In genomic region chr13:113632706-113633484, GRCh38 we compare ENCODE assay signal across 17 cellular contexts. TPM values are rescaled to one million over a fixed set of nuclear protein-coding genes. Genes with fewer than 3 reads are reported as not detected.
DNase-seq lines count a peak whose midpoint lies in the region; ATAC-seq and TF ChIP-seq lines count a peak whose summit lies in the region.
"Had no signal": no experiment of that assay in that cellular context is flagged by ENCODE, and none has a peak within 500 bp of the region (broad histone marks: within the 10 kb centered on the region; RNA-seq: fewer than 3 reads in every experiment).

No MANE protein-coding gene starts in this region.

- H3K9me3 Mint-ChIP-seq in activated naive CD8-positive, alpha-beta T cell (ENCODE audit: low read depth), result no peaks in the 10 kb centered on the region
- no peaks in the 10 kb centered on the region for H3K9me3 Mint-ChIP-seq in activated naive CD8-positive, alpha-beta T cell treated with anti-CD3 and anti-CD28 coated beads, Interleukin-2, amount 50 U/mL, for 24 hours
- H3K9me3 Mint-ChIP-seq in WTC11, result no peaks in the 10 kb centered on the region
- peaks cover 0 to 2% (median 0%) of the 10 kb centered on the region in 9 donors for H3K9me3 Mint-ChIP-seq in naive thymus-derived CD8-positive, alpha-beta T cell

- peak overlapping the region; percentile 58 for H3K27ac Mint-ChIP-seq in activated naive CD8-positive, alpha-beta T cell
- no peak overlapping the region for H3K27ac Mint-ChIP-seq in activated naive CD8-positive, alpha-beta T cell treated with anti-CD3 and anti-CD28 coated beads, Interleukin-2, amount 50 U/mL, for 24 hours
- 0 out of 2 replicates have a peak overlapping the region, but pooled peaks have one; percentile 21 for H3K27ac Mint-ChIP-seq in WTC11
- H3K27ac Mint-ChIP-seq in naive thymus-derived CD8-positive, alpha-beta T cell, result peak overlapping the region in 9 of 10 donors; percentile 11 to 96 (median 90)

- H3K4me1 ChIP-seq in upper lobe of right lung, result no peaks in the 10 kb centered on the region

- POLR2A ChIA-PET in WTC11 (lab: Charles Lee), result no interaction called here
- POLR2A ChIA-PET in naive thymus-derived CD8-positive, alpha-beta T cell (lab: Charles Lee), result no interaction called here

- TF ChIP-seq CTCF in WTC11 (IDR thresholded peaks at IDR 0.05) (no peak), upper lobe of right lung (IDR thresholded peaks at IDR 0.05) (no peak)

- CTCF ChIA-PET in WTC11 (lab: Charles Lee), result no interaction called here

- peaks cover 9% of the 10 kb centered on the region for H3K36me3 Mint-ChIP-seq in activated naive CD8-positive, alpha-beta T cell
- H3K36me3 Mint-ChIP-seq in activated naive CD8-positive, alpha-beta T cell treated with anti-CD3 and anti-CD28 coated beads, Interleukin-2, amount 50 U/mL, for 24 hours (ENCODE audit: low read depth), result peaks cover 64% of the 10 kb centered on the region
- peaks cover 54% of the 10 kb centered on the region for H3K36me3 Mint-ChIP-seq in WTC11
- peaks cover 0 to 25% (median 25%) of the 10 kb centered on the region in 3 donors for H3K36me3 Mint-ChIP-seq in naive thymus-derived CD8-positive, alpha-beta T cell

- intact Hi-C loops in upper lobe of right lung (cut with DNase I), result no loop called here

- no peak for DNase-seq in activated naive CD8-positive, alpha-beta T cell treated with anti-CD3 and anti-CD28 coated beads, Interleukin-2, amount 50 U/mL, for 24 hours
- DNase-seq in WTC11 (ENCODE audit: low spot score) (no peak), upper lobe of right lung (peak; percentile 27), Kasumi-1 (lab: John Stamatoyannopoulos, UW) (no peak), NCI-H2107 (lab: John Stamatoyannopoulos, UW) (no peak)
- DNase-seq in naive thymus-derived CD8-positive, alpha-beta T cell, result peak in 2 of 10 donors; percentile 25 to 60
- no peak for DNase-seq in activated T-cell treated with anti-CD3 and anti-CD28 coated beads, Interleukin-2, amount 50 U/mL, for 1 hour
- DNase-seq: DND-41, GDM1, NCI-H1436 treated with DMSO at 0.1 percent for 48 hours, NCI-H2081 treated with DMSO at 0.1 percent for 48 hours, NCI-H345, NCI-H526 treated with DMSO at 0.1 percent for 48 hours had no signal

- H3K4me3 ChIP-seq in upper lobe of right lung, result no peak overlapping the region

- no peak for ATAC-seq in activated naive CD8-positive, alpha-beta T cell treated with anti-CD3 and anti-CD28 coated beads, Interleukin-2, amount 50 U/mL, for 24 hours
- no peak for ATAC-seq in WTC11
- ATAC-seq in naive thymus-derived CD8-positive, alpha-beta T cell, result no peak
- ATAC-seq in upper lobe of right lung, result no peak

- peaks cover 52% of the 10 kb centered on the region for H3K36me3 ChIP-seq in upper lobe of right lung

- H3K27me3 ChIP-seq in upper lobe of right lung, result no peaks in the 10 kb centered on the region

- peaks cover 34% of the 10 kb centered on the region for H3K4me1 Mint-ChIP-seq in activated naive CD8-positive, alpha-beta T cell (ENCODE audit: low read depth)
- H3K4me1 Mint-ChIP-seq in activated naive CD8-positive, alpha-beta T cell treated with anti-CD3 and anti-CD28 coated beads, Interleukin-2, amount 50 U/mL, for 24 hours, result peaks cover 21% of the 10 kb centered on the region
- no peaks in the 10 kb centered on the region for H3K4me1 Mint-ChIP-seq in WTC11
- H3K4me1 Mint-ChIP-seq in naive thymus-derived CD8-positive, alpha-beta T cell, result peaks cover 22 to 67% (median 32%) of the 10 kb centered on the region in 4 donors

- H3K27ac ChIP-seq in upper lobe of right lung, result no peak overlapping the region

- H3K4me3 Mint-ChIP-seq in activated naive CD8-positive, alpha-beta T cell, result peak overlapping the region; percentile 28
- no peak overlapping the region for H3K4me3 Mint-ChIP-seq in activated naive CD8-positive, alpha-beta T cell treated with anti-CD3 and anti-CD28 coated beads, Interleukin-2, amount 50 U/mL, for 24 hours
- H3K4me3 Mint-ChIP-seq in WTC11, result no peak overlapping the region
- H3K4me3 Mint-ChIP-seq in naive thymus-derived CD8-positive, alpha-beta T cell, result peak overlapping the region; percentile 44 to 82 (median 66)

- H3K9me3 ChIP-seq in upper lobe of right lung, result no peaks in the 10 kb centered on the region

- H3K27me3 Mint-ChIP-seq in activated naive CD8-positive, alpha-beta T cell, result no peaks in the 10 kb centered on the region
- H3K27me3 Mint-ChIP-seq in activated naive CD8-positive, alpha-beta T cell treated with anti-CD3 and anti-CD28 coated beads, Interleukin-2, amount 50 U/mL, for 24 hours, result no peaks in the 10 kb centered on the region
- H3K27me3 Mint-ChIP-seq in WTC11 (ENCODE audit: low read depth), result no peaks in the 10 kb centered on the region
- no peaks in the 10 kb centered on the region for H3K27me3 Mint-ChIP-seq in naive thymus-derived CD8-positive, alpha-beta T cell

TF ChIP-seq in WTC11, 78 proteins besides CTCF, POLR2A, EP300 and RAD21 (continues in another document):
- TF ChIP-seq SOX15 (CRISPR knock-in tag; IDR thresholded peaks at IDR 0.05), result no peak
- TF ChIP-seq PRRX2 (CRISPR knock-in tag; IDR thresholded peaks at IDR 0.05), result no peak
- TF ChIP-seq AR (CRISPR knock-in tag; IDR thresholded peaks at IDR 0.05), result no peak
- no peak for TF ChIP-seq CDX4 (CRISPR knock-in tag; IDR thresholded peaks at IDR 0.05; ENCODE audit: borderline replicate concordance)
- TF ChIP-seq ZBTB21 (CRISPR knock-in tag; IDR thresholded peaks at IDR 0.05; ENCODE audit: borderline replicate concordance), result no peak
- no peak for TF ChIP-seq GABPB1 (CRISPR knock-in tag; IDR thresholded peaks at IDR 0.05)
- TF ChIP-seq HMGXB4 (CRISPR knock-in tag; IDR thresholded peaks at IDR 0.05), result no peak
- TF ChIP-seq IRF2 (CRISPR knock-in tag; IDR thresholded peaks at IDR 0.05; ENCODE audit: borderline replicate concordance, low read depth), result no peak
- no peak for TF ChIP-seq NR2C2 (CRISPR knock-in tag; IDR thresholded peaks at IDR 0.05)
- no peak for TF ChIP-seq ZNF263 (CRISPR knock-in tag; IDR thresholded peaks at IDR 0.05; ENCODE audit: low read depth)
- TF ChIP-seq GTF2I (CRISPR knock-in tag; conservative IDR thresholded peaks at IDR 0.05), result no peak

RNA-seq across cellular contexts. Expression of gene ATP4B, which starts 25.1 kb away (rescaled TPM):
- not detected in 3 replicates for total RNA-seq in WTC11 (2021)
- total RNA-seq in naive thymus-derived CD8-positive, alpha-beta T cell, result not detected
- polyA plus RNA-seq in naive thymus-derived CD8-positive, alpha-beta T cell, result not detected
- total RNA-seq in upper lobe of right lung, result not detected
- total RNA-seq: HT1080, OCI-LY7, RPMI7951 had no signal

RNA-seq across cellular contexts. Expression of gene GRK1, which starts 34.1 kb away (rescaled TPM):
- 0.11 to 0.21 TPM (median 0.17 TPM) in 3 replicates for total RNA-seq in WTC11 (2021)
- not detected for total RNA-seq in naive thymus-derived CD8-positive, alpha-beta T cell
- polyA plus RNA-seq in naive thymus-derived CD8-positive, alpha-beta T cell, result not detected
- total RNA-seq in upper lobe of right lung, result 0.09 TPM
- total RNA-seq: HT1080, OCI-LY7, RPMI7951 had no signal

RNA-seq across cellular contexts. Expression of gene TFDP1, which starts 48.3 kb away (rescaled TPM):
- 52.6 to 61.2 TPM (median 54.1 TPM) in 3 replicates for total RNA-seq in WTC11 (2021)
- 10 to 100 TPM; 17.1 to 18.1 TPM for total RNA-seq in naive thymus-derived CD8-positive, alpha-beta T cell
- polyA plus RNA-seq in naive thymus-derived CD8-positive, alpha-beta T cell, result 10 to 100 TPM; 50.1 to 61.9 (median 50.3) TPM
- 42.3 TPM for total RNA-seq in upper lobe of right lung

Comparison
In these comparisons a context has a peak if more than half of its experiments do, and no peak if none do; other contexts are left out.
1. H3K4me3 Mint-ChIP-seq: peak in activated naive CD8-positive, alpha-beta T cell (single experiment) and naive thymus-derived CD8-positive, alpha-beta T cell (10 of 10); none in activated naive CD8-positive, alpha-beta T cell treated with anti-CD3 and anti-CD28 coated beads, Interleukin-2, amount 50 U/mL, for 24 hours (single experiment) and WTC11 (single experiment).